Comparison of ENCODE assay signal across 13 cellular contexts in genomic region chr20:5116875-5117274, GRCh38. TPM values are rescaled to one million over a fixed set of nuclear protein-coding genes. Genes with fewer than 3 reads are reported as not detected.
DNase-seq lines count a peak whose midpoint lies in the region; ATAC-seq and TF ChIP-seq lines count a peak whose summit lies in the region.
"Had no signal": no experiment of that assay in that cellular context is flagged by ENCODE, and none has a peak within 500 bp of the region (broad histone marks: within the 10 kb centered on the region; RNA-seq: fewer than 3 reads in every experiment).

No MANE protein-coding gene starts in this region.

- H3K27ac ChIP-seq in HUES6 (ENCODE audit: low read depth, low read length) = no peak overlapping the region
- H3K27ac ChIP-seq in mesenchymal stem cell (ENCODE audit: low read length, poor library complexity, severe bottlenecking) = no peak overlapping the region
- H3K27ac ChIP-seq: cardiac muscle cell had no signal

- no peaks in the 10 kb centered on the region for H3K9me3 ChIP-seq in HUES6 (ENCODE audit: control insufficient read depth, insufficient read depth, low read depth, low read length)
- H3K9me3 ChIP-seq in mesenchymal stem cell (ENCODE audit: control insufficient read depth, low read length) = no peaks in the 10 kb centered on the region

- H3K36me3 ChIP-seq in HUES6 (ENCODE audit: control insufficient read depth, insufficient read depth, low read length) = peaks cover 54% of the 10 kb centered on the region
- H3K36me3 ChIP-seq in mesenchymal stem cell (ENCODE audit: control insufficient read depth in 1 of 2, insufficient read depth in 2 of 2, low read depth in 1 of 2, low read length in 2 of 2) = peaks cover 3 to 41% of the 10 kb centered on the region in 2 experiments

- peaks cover 2% of the 10 kb centered on the region for H3K79me1 ChIP-seq in mesenchymal stem cell (replicated peaks; ENCODE audit: low read length, poor library complexity, severe bottlenecking)

- no peak overlapping the region for H4K8ac ChIP-seq in mesenchymal stem cell (ENCODE audit: low read length)

- no peak overlapping the region for H3K23ac ChIP-seq in mesenchymal stem cell (ENCODE audit: low read length in 2 of 2)

- H3K36me3 Mint-ChIP-seq in activated T-cell treated with anti-CD3 and anti-CD28 coated beads, Interleukin-2, amount 50 U/mL, for 72 hours (ENCODE audit: insufficient read depth in 2 of 2) = peaks cover 10 to 46% of the 10 kb centered on the region in 2 donors
- H3K36me3 Mint-ChIP-seq in activated CD8-positive, alpha-beta T cell treated with anti-CD3 and anti-CD28 coated beads for 36 hours (ENCODE audit: low read depth) = peaks cover 63% of the 10 kb centered on the region
- H3K36me3 Mint-ChIP-seq in type B pancreatic cell = peaks cover 14% of the 10 kb centered on the region

- H2BK120ac ChIP-seq in mesenchymal stem cell (ENCODE audit: low read depth, low read length) = no peak overlapping the region

- no peak overlapping the region for H3K9ac ChIP-seq in HUES6 (ENCODE audit: low read length)
- peak overlapping the region; percentile 100 for H3K9ac ChIP-seq in mesenchymal stem cell (ENCODE audit: low read length)

- no peak overlapping the region for H4K91ac ChIP-seq in mesenchymal stem cell (ENCODE audit: low read length)

- H3K4me1 ChIP-seq in HUES6 (ENCODE audit: control insufficient read depth, insufficient read depth, low read length) (peaks cover 2% of the 10 kb centered on the region; the same call in 1 of the 2 replicates), mesenchymal stem cell (ENCODE audit: control insufficient read depth, insufficient read depth, low read depth, low read length) (peaks cover 9% of the 10 kb centered on the region)

- no peak overlapping the region for H2BK5ac ChIP-seq in mesenchymal stem cell (ENCODE audit: low read depth, low read length, poor library complexity, severe bottlenecking)

- intact Hi-C loops in activated CD8-positive, alpha-beta T cell treated with anti-CD3 and anti-CD28 coated beads for 36 hours (cut with micrococcal nuclease) = no loop called here

- H3K27me3 ChIP-seq in HUES6 (ENCODE audit: control insufficient read depth, insufficient read depth, low read length) (no peaks in the 10 kb centered on the region), mesenchymal stem cell (ENCODE audit: control insufficient read depth in 1 of 2, insufficient read depth in 1 of 2, low read length in 2 of 2) (no peaks in the 10 kb centered on the region)
- H3K27me3 ChIP-seq: cardiac muscle cell had no signal

- DNase-seq in activated T-cell treated with anti-CD3 and anti-CD28 coated beads, Interleukin-2, amount 50 U/mL, for 72 hours = no peak
- no peak for DNase-seq in activated T-cell treated with anti-CD3 and anti-CD28 coated beads, Interleukin-2, amount 50 U/mL, for 48 hours
- DNase-seq in activated CD8-positive, alpha-beta T cell treated with anti-CD3 and anti-CD28 coated beads for 36 hours = no peak
- DNase-seq in mesenchymal stem cell (no peak), type B pancreatic cell (ENCODE audit: extremely low spot score, unreplicated experiment) (no peak)
- DNase-seq: DMS153; NCI-H1694 treated with DMSO at 0.1 percent for 48 hours; SHP77; stimulated activated CD4-positive, alpha-beta T cell treated with anti-CD3 and anti-CD28 coated beads, Interleukin-1b, Interleukin-23, amount 100 ng/mL, for 48 hours had no signal

- no peaks in the 10 kb centered on the region for H3K9me3 Mint-ChIP-seq in activated T-cell treated with anti-CD3 and anti-CD28 coated beads, Interleukin-2, amount 50 U/mL, for 72 hours
- H3K9me3 Mint-ChIP-seq in activated CD8-positive, alpha-beta T cell treated with anti-CD3 and anti-CD28 coated beads for 36 hours = no peaks in the 10 kb centered on the region
- H3K9me3 Mint-ChIP-seq in type B pancreatic cell = no peaks in the 10 kb centered on the region

- ATAC-seq in activated T-cell treated with anti-CD3 and anti-CD28 coated beads, Interleukin-2, amount 50 U/mL, for 72 hours (replicated peaks in 1 of 2) = no peak
- no peak for ATAC-seq in activated CD8-positive, alpha-beta T cell treated with anti-CD3 and anti-CD28 coated beads for 36 hours
- ATAC-seq in HG02642 (IDR thresholded peaks at IDR 0.05; ENCODE audit: poor library complexity, unreplicated experiment) = no peak
- no peak for ATAC-seq in GM18498 (IDR thresholded peaks at IDR 0.05; ENCODE audit: unreplicated experiment)

- H2AFZ ChIP-seq in mesenchymal stem cell (ENCODE audit: low read depth, low read length) = no peak overlapping the region

- no peak overlapping the region for H3K4me2 ChIP-seq in mesenchymal stem cell (ENCODE audit: low read length, poor library complexity, severe bottlenecking)

- POLR2A ChIA-PET in activated CD8-positive, alpha-beta T cell treated with anti-CD3 and anti-CD28 coated beads for 36 hours (lab: Charles Lee) = interaction anchor here (0.6 to 3.4 kb wide), 9 partner anchors 10 to 455 kb away, joined by 3 to 14 read pairs (median 3); no protein-coding TSS in a partner anchor

- 96% methylated on average over 3 of the region's 3 CpGs for WGBS in mesenchymal stem cell

- peak overlapping the region; percentile 88; the same call in 1 of the 2 replicates for H3K4me3 ChIP-seq in HUES6 (ENCODE audit: low read depth, low read length)
- no peak overlapping the region for H3K4me3 ChIP-seq in mesenchymal stem cell (ENCODE audit: insufficient read depth in 1 of 2, low read depth in 1 of 2, low read length in 2 of 2)
- H3K4me3 ChIP-seq: cardiac muscle cell had no signal

- TF ChIP-seq CTCF in activated CD8-positive, alpha-beta T cell treated with anti-CD3 and anti-CD28 coated beads for 36 hours (IDR thresholded peaks at IDR 0.05) = no peak
- TF ChIP-seq CTCF in type B pancreatic cell (conservative IDR thresholded peaks at IDR 0.05) = no peak

- H3K4me1 Mint-ChIP-seq in activated T-cell treated with anti-CD3 and anti-CD28 coated beads, Interleukin-2, amount 50 U/mL, for 72 hours (ENCODE audit: low read depth) = peaks cover 80% of the 10 kb centered on the region
- H3K4me1 Mint-ChIP-seq in activated CD8-positive, alpha-beta T cell treated with anti-CD3 and anti-CD28 coated beads for 36 hours (ENCODE audit: low read depth) = peaks cover 49% of the 10 kb centered on the region
- peaks cover 36% of the 10 kb centered on the region for H3K4me1 Mint-ChIP-seq in type B pancreatic cell (ENCODE audit: unreplicated experiment)

- no peak overlapping the region for H2BK12ac ChIP-seq in mesenchymal stem cell (ENCODE audit: low read length in 2 of 2)

- CTCF ChIA-PET in activated CD8-positive, alpha-beta T cell treated with anti-CD3 and anti-CD28 coated beads for 36 hours (lab: Charles Lee) = interaction anchor here (1.3 kb wide), 1 partner anchor 10 kb away, joined by 9 read pairs; the partner anchor contains the start of gene CDS2

- H3K18ac ChIP-seq in mesenchymal stem cell (ENCODE audit: low read depth in 1 of 2, low read length in 2 of 2) = no peak overlapping the region

- H2BK15ac ChIP-seq in mesenchymal stem cell (ENCODE audit: low read depth, poor library complexity, severe bottlenecking) = no peak overlapping the region

- H2AK5ac ChIP-seq in mesenchymal stem cell (ENCODE audit: low read length, severe bottlenecking) = no peak overlapping the region

- H3K4ac ChIP-seq in mesenchymal stem cell (ENCODE audit: low read depth in 1 of 2, low read length in 2 of 2) = no peak overlapping the region

- peak overlapping the region; percentile 94 for H3K27ac Mint-ChIP-seq in activated T-cell treated with anti-CD3 and anti-CD28 coated beads, Interleukin-2, amount 50 U/mL, for 72 hours
- H3K27ac Mint-ChIP-seq in activated CD8-positive, alpha-beta T cell treated with anti-CD3 and anti-CD28 coated beads for 36 hours = peak overlapping the region; percentile 94
- H3K27ac Mint-ChIP-seq in type B pancreatic cell = no peak overlapping the region

- peak overlapping the region; percentile 86 to 92 for H3K4me3 Mint-ChIP-seq in activated T-cell treated with anti-CD3 and anti-CD28 coated beads, Interleukin-2, amount 50 U/mL, for 72 hours
- peak overlapping the region; percentile 90 for H3K4me3 Mint-ChIP-seq in activated CD8-positive, alpha-beta T cell treated with anti-CD3 and anti-CD28 coated beads for 36 hours
- no peak overlapping the region for H3K4me3 Mint-ChIP-seq in type B pancreatic cell

- H3K27me3 Mint-ChIP-seq in activated T-cell treated with anti-CD3 and anti-CD28 coated beads, Interleukin-2, amount 50 U/mL, for 72 hours (ENCODE audit: low read depth) = no peaks in the 10 kb centered on the region
- no peaks in the 10 kb centered on the region for H3K27me3 Mint-ChIP-seq in activated CD8-positive, alpha-beta T cell treated with anti-CD3 and anti-CD28 coated beads for 36 hours
- no peaks in the 10 kb centered on the region for H3K27me3 Mint-ChIP-seq in type B pancreatic cell

- no peak overlapping the region for H3K14ac ChIP-seq in mesenchymal stem cell (ENCODE audit: low read length in 2 of 2)

RNA-seq across cellular contexts. Expression of gene PCNA, which starts 2.9 kb away (rescaled TPM):
- total RNA-seq in activated T-cell treated with anti-CD3 and anti-CD28 coated beads, Interleukin-2, amount 50 U/mL, for 72 hours = 100 to 1,000 TPM; 383 to 474 TPM
- 100 to 1,000 TPM; 600 to 627 TPM for total RNA-seq in activated CD8-positive, alpha-beta T cell treated with anti-CD3 and anti-CD28 coated beads for 36 hours
- polyA plus RNA-seq in mesenchymal stem cell (2013, experiment 1 of 2) = 53.6 TPM
- polyA plus RNA-seq in mesenchymal stem cell (2013, experiment 2 of 2) = 57.8 TPM
- total RNA-seq in type B pancreatic cell (ENCODE audit: low replicate concordance) = 128 and 180 TPM in 2 replicates

RNA-seq across cellular contexts. Expression of gene TMEM230, which starts 4.0 kb away (rescaled TPM):
- 10 to 100 TPM; 70.9 to 71.9 TPM for total RNA-seq in activated T-cell treated with anti-CD3 and anti-CD28 coated beads, Interleukin-2, amount 50 U/mL, for 72 hours
- total RNA-seq in activated CD8-positive, alpha-beta T cell treated with anti-CD3 and anti-CD28 coated beads for 36 hours = 10 to 100 TPM; 66.8 to 76.3 TPM
- polyA plus RNA-seq in mesenchymal stem cell (2013, experiment 1 of 2) = 159 TPM
- 168 TPM for polyA plus RNA-seq in mesenchymal stem cell (2013, experiment 2 of 2)
- total RNA-seq in type B pancreatic cell (ENCODE audit: low replicate concordance) = 87.0 and 87.5 TPM in 2 replicates

RNA-seq across cellular contexts. Expression of gene CDS2, which starts 9.9 kb away (rescaled TPM):
- 10 to 100 TPM; 62.0 to 67.2 TPM for total RNA-seq in activated T-cell treated with anti-CD3 and anti-CD28 coated beads, Interleukin-2, amount 50 U/mL, for 72 hours
- total RNA-seq in activated CD8-positive, alpha-beta T cell treated with anti-CD3 and anti-CD28 coated beads for 36 hours = 10 to 100 TPM; 30.2 to 34.7 TPM
- polyA plus RNA-seq in mesenchymal stem cell (2013, experiment 1 of 2) = 29.5 TPM
- polyA plus RNA-seq in mesenchymal stem cell (2013, experiment 2 of 2) = 32.0 TPM
- 41.5 and 44.4 TPM in 2 replicates for total RNA-seq in type B pancreatic cell (ENCODE audit: low replicate concordance)
